ENCODE assay signal across 19 cellular contexts in genomic region chr15:74130849-74131617, GRCh38. TPM values are rescaled to one million over a fixed set of nuclear protein-coding genes. Genes with fewer than 3 reads are reported as not detected.
DNase-seq lines count a peak whose midpoint lies in the region; ATAC-seq and TF ChIP-seq lines count a peak whose summit lies in the region.
"Had no signal": no experiment of that assay in that cellular context is flagged by ENCODE, and none has a peak within 500 bp of the region (broad histone marks: within the 10 kb centered on the region; RNA-seq: fewer than 3 reads in every experiment).

No MANE protein-coding gene starts in this region.

- peaks cover 46% of the 10 kb centered on the region for H3K4me1 Mint-ChIP-seq in stimulated activated naive CD8-positive, alpha-beta T cell treated with anti-CD3 and anti-CD28 coated beads, Interleukin-15, Interleukin-2, amounts not matched to agents 100 ng/mL and 50 ng/mL, for 24 hours (ENCODE audit: low read depth)
- H3K4me1 Mint-ChIP-seq in stimulated activated naive CD8-positive, alpha-beta T cell treated with anti-CD3 and anti-CD28 coated beads, Interleukin-15, amount 100 ng/mL, for 72 hours, result peaks cover 71% of the 10 kb centered on the region
- peaks cover 26% of the 10 kb centered on the region for H3K4me1 Mint-ChIP-seq in type B pancreatic cell (ENCODE audit: unreplicated experiment)

- H3K27me3 Mint-ChIP-seq in stimulated activated naive CD8-positive, alpha-beta T cell treated with anti-CD3 and anti-CD28 coated beads, Interleukin-15, Interleukin-2, amounts not matched to agents 100 ng/mL and 50 ng/mL, for 24 hours, result peaks cover 79% of the 10 kb centered on the region
- H3K27me3 Mint-ChIP-seq in stimulated activated naive CD8-positive, alpha-beta T cell treated with anti-CD3 and anti-CD28 coated beads, Interleukin-15, amount 100 ng/mL, for 72 hours, result peaks cover 98% of the 10 kb centered on the region
- H3K27me3 Mint-ChIP-seq in type B pancreatic cell, result peaks cover 93% of the 10 kb centered on the region

- no peak overlapping the region for H3K27ac ChIP-seq in mesodermal cell (ENCODE audit: low read depth, low read length, severe bottlenecking)
- no peak overlapping the region for H3K27ac ChIP-seq in colonic mucosa
- H3K27ac ChIP-seq: skin epidermis, tibial artery had no signal

- H3K27me3 ChIP-seq in colonic mucosa, result peaks cover 85% of the 10 kb centered on the region

- H3K9ac ChIP-seq in colonic mucosa (ENCODE audit: low read depth in 2 of 2, low read length in 2 of 2), result no peak overlapping the region

- in situ Hi-C loops in astrocyte of the spinal cord (cut with HindIII; ENCODE audit: low sequenced_read_pairs), result no loop called here

- 6 to 7% methylated on average over 16 to 22 of the region's 28 CpGs for WGBS in mesodermal cell (ENCODE audit: insufficient coverage in 2 of 2), 2 experiments

- H3K4me3 ChIP-seq in astrocyte of the spinal cord (ENCODE audit: low read depth, low read length), result peak overlapping the region; percentile 20
- H3K4me3 ChIP-seq in mesodermal cell (ENCODE audit: extremely low read depth, insufficient read depth, low read length, poor library complexity, severe bottlenecking), result peak overlapping the region; percentile 23
- no peak overlapping the region for H3K4me3 ChIP-seq in colonic mucosa
- H3K4me3 ChIP-seq: skin epidermis had no signal

- no peaks in the 10 kb centered on the region for H3K9me3 Mint-ChIP-seq in stimulated activated naive CD8-positive, alpha-beta T cell treated with anti-CD3 and anti-CD28 coated beads, Interleukin-15, Interleukin-2, amounts not matched to agents 100 ng/mL and 50 ng/mL, for 24 hours
- H3K9me3 Mint-ChIP-seq in stimulated activated naive CD8-positive, alpha-beta T cell treated with anti-CD3 and anti-CD28 coated beads, Interleukin-15, amount 100 ng/mL, for 72 hours, result no peaks in the 10 kb centered on the region
- H3K9me3 Mint-ChIP-seq in type B pancreatic cell, result no peaks in the 10 kb centered on the region
- H3K9me3 Mint-ChIP-seq: activated T-cell treated with anti-CD3 and anti-CD28 coated beads, Interleukin-2, amount 50 U/mL, for 4 hours had no signal

- H3K4me1 ChIP-seq in mesodermal cell (ENCODE audit: control insufficient read depth, insufficient read depth, low read length, poor library complexity, severe bottlenecking), result peaks cover 33% of the 10 kb centered on the region
- no peaks in the 10 kb centered on the region for H3K4me1 ChIP-seq in colonic mucosa

- no peak for DNase-seq in stimulated activated naive CD8-positive, alpha-beta T cell treated with anti-CD3 and anti-CD28 coated beads, Interleukin-15, amount 100 ng/mL, for 72 hours
- no peak for DNase-seq in astrocyte of the spinal cord (ENCODE audit: low read depth, low spot score)
- no peak for DNase-seq in type B pancreatic cell (ENCODE audit: extremely low spot score, unreplicated experiment)
- DNase-seq in hypothalamus (lab: John Stamatoyannopoulos, UW), result no peak
- DNase-seq in colonic mucosa, result no peak
- no peak for DNase-seq in NCI-H748 treated with DMSO at 0.1 percent for 48 hours (lab: John Stamatoyannopoulos, UW)
- DNase-seq: activated CD4-positive, alpha-beta T cell treated with anti-CD3 and anti-CD28 coated beads for 48 hours; activated T-cell treated with anti-CD3 and anti-CD28 coated beads, Interleukin-2, amount 50 U/mL, for 4 hours; GDM1; mesenchymal stem cell; NCI-H187 treated with DMSO at 0.1 percent for 48 hours; T-helper 9 cell; tibial artery had no signal

- no peaks in the 10 kb centered on the region for H3K36me3 Mint-ChIP-seq in stimulated activated naive CD8-positive, alpha-beta T cell treated with anti-CD3 and anti-CD28 coated beads, Interleukin-15, Interleukin-2, amounts not matched to agents 100 ng/mL and 50 ng/mL, for 24 hours (ENCODE audit: low read depth)
- H3K36me3 Mint-ChIP-seq in type B pancreatic cell, result peaks cover 12% of the 10 kb centered on the region

- no peak for TF ChIP-seq CTCF in astrocyte of the spinal cord (IDR thresholded peaks at IDR 0.05; ENCODE audit: low read depth, low read length)
- no peak for TF ChIP-seq CTCF in type B pancreatic cell (conservative IDR thresholded peaks at IDR 0.05)
- TF ChIP-seq CTCF in colonic mucosa (IDR thresholded peaks at IDR 0.05), result no peak

- peaks cover 4% of the 10 kb centered on the region for H3K9me3 ChIP-seq in mesodermal cell (ENCODE audit: control insufficient read depth, low read length)
- no peaks in the 10 kb centered on the region for H3K9me3 ChIP-seq in colonic mucosa

- H3K27ac Mint-ChIP-seq in stimulated activated naive CD8-positive, alpha-beta T cell treated with anti-CD3 and anti-CD28 coated beads, Interleukin-15, Interleukin-2, amounts not matched to agents 100 ng/mL and 50 ng/mL, for 24 hours, result peak overlapping the region; percentile 38
- H3K27ac Mint-ChIP-seq in stimulated activated naive CD8-positive, alpha-beta T cell treated with anti-CD3 and anti-CD28 coated beads, Interleukin-15, amount 100 ng/mL, for 72 hours, result no peak overlapping the region
- peak overlapping the region; percentile 77 for H3K27ac Mint-ChIP-seq in type B pancreatic cell

- ATAC-seq in stimulated activated naive CD8-positive, alpha-beta T cell treated with anti-CD3 and anti-CD28 coated beads, Interleukin-15, amount 100 ng/mL, for 72 hours, result no peak
- ATAC-seq: activated T-cell treated with anti-CD3 and anti-CD28 coated beads, Interleukin-2, amount 50 U/mL, for 4 hours; HCT116 had no signal

- intact Hi-C loops in colonic mucosa (cut with DNase I), result no loop called here

- H3K4me3 Mint-ChIP-seq in stimulated activated naive CD8-positive, alpha-beta T cell treated with anti-CD3 and anti-CD28 coated beads, Interleukin-15, Interleukin-2, amounts not matched to agents 100 ng/mL and 50 ng/mL, for 24 hours, result no peak overlapping the region
- H3K4me3 Mint-ChIP-seq in stimulated activated naive CD8-positive, alpha-beta T cell treated with anti-CD3 and anti-CD28 coated beads, Interleukin-15, amount 100 ng/mL, for 72 hours, result no peak overlapping the region
- peak overlapping the region; percentile 91 for H3K4me3 Mint-ChIP-seq in type B pancreatic cell
- H3K4me3 Mint-ChIP-seq: activated T-cell treated with anti-CD3 and anti-CD28 coated beads, Interleukin-2, amount 50 U/mL, for 4 hours had no signal

- H3K36me3 ChIP-seq in mesodermal cell (ENCODE audit: control insufficient read depth, insufficient read depth, low read length) (no peaks in the 10 kb centered on the region), colonic mucosa (no peaks in the 10 kb centered on the region)
- H3K36me3 ChIP-seq: tibial artery had no signal

RNA-seq across cellular contexts. Expression of gene ISLR2, which starts 0.6 kb away (rescaled TPM):
- polyA plus RNA-seq in mesodermal cell (2013, experiment 1 of 2), result 2.3 TPM
- polyA plus RNA-seq in mesodermal cell (2013, experiment 2 of 2), result 1.3 TPM
- total RNA-seq in type B pancreatic cell (ENCODE audit: low replicate concordance), result 0.59 and 16.9 TPM in 2 replicates
- total RNA-seq in colonic mucosa, result under 1 TPM; 0.27 TPM
- total RNA-seq: activated T-cell treated with anti-CD3 and anti-CD28 coated beads, Interleukin-2, amount 50 U/mL, for 4 hours; endothelial cell of umbilical vein had no signal
- polyA plus RNA-seq: endothelial cell of umbilical vein had no signal

RNA-seq across cellular contexts. Expression of gene ISLR, which starts 42.5 kb away (rescaled TPM):
- polyA plus RNA-seq in mesodermal cell (2013, experiment 1 of 2), result 17.4 TPM
- polyA plus RNA-seq in mesodermal cell (2013, experiment 2 of 2), result 12.7 TPM
- total RNA-seq in type B pancreatic cell (ENCODE audit: low replicate concordance) (0.24 and 41.6 TPM in 2 replicates), colonic mucosa (1 to 10 TPM; 3.6 to 8.5 TPM)
- total RNA-seq: endothelial cell of umbilical vein had no signal
- polyA plus RNA-seq: endothelial cell of umbilical vein had no signal

RNA-seq across cellular contexts. Expression of gene GOLGA6A, which starts 48.7 kb away (rescaled TPM):
- not detected for polyA plus RNA-seq in mesodermal cell (2013, experiment 1 of 2)
- not detected for polyA plus RNA-seq in mesodermal cell (2013, experiment 2 of 2)
- total RNA-seq in type B pancreatic cell (ENCODE audit: low replicate concordance) (not detected in 2 replicates), colonic mucosa (not detected)
- total RNA-seq: activated T-cell treated with anti-CD3 and anti-CD28 coated beads, Interleukin-2, amount 50 U/mL, for 4 hours; endothelial cell of umbilical vein; omental fat pad had no signal
- polyA plus RNA-seq: endothelial cell of umbilical vein had no signal

Comparison
In these comparisons a context has a peak if more than half of its experiments do, and no peak if none do; other contexts are left out.
1. H3K27ac Mint-ChIP-seq: peak in stimulated activated naive CD8-positive, alpha-beta T cell treated with anti-CD3 and anti-CD28 coated beads, Interleukin-15, Interleukin-2, amounts not matched to agents 100 ng/mL and 50 ng/mL, for 24 hours (single experiment) and type B pancreatic cell (single experiment); none in stimulated activated naive CD8-positive, alpha-beta T cell treated with anti-CD3 and anti-CD28 coated beads, Interleukin-15, amount 100 ng/mL, for 72 hours (0 of 2).